8 cellular contexts compared by ENCODE assay signal in genomic region chr6:33314515-33314942, GRCh38. TPM values are rescaled to one million over a fixed set of nuclear protein-coding genes. Genes with fewer than 3 reads are reported as not detected.
DNase-seq lines count a peak whose midpoint lies in the region; ATAC-seq and TF ChIP-seq lines count a peak whose summit lies in the region.

No MANE protein-coding gene starts in this region.

- no peak for TF ChIP-seq CTCF in fibroblast of mammary gland (conservative IDR thresholded peaks at IDR 0.05; ENCODE audit: control insufficient read depth, insufficient read depth, low read depth, low read length)

- intact Hi-C loops in activated T-helper 1 cell treated with anti-CD3 and anti-CD28 coated beads, Interleukin-12 subunit alpha, Interleukin-12 subunit beta, Interleukin-2, Interleukin-4 antibody, amounts not matched to agents 30 ng/mL and 10 ng/mL and 1 ng/mL, durations not matched to agents 14 hours and 24 hours and 36 hours (cut with micrococcal nuclease): loop anchor here (1.0 to 5.0 kb wide), 9 partner anchors 9 to 472 kb away; partner anchors contain the start of genes B3GALT4, CUTA, ITPR3 and KIFC1

- peak; percentile 44 to 50 for ATAC-seq in natural killer cell treated with Interleukin-12 subunit alpha and Interleukin-12 subunit beta and Interleukin-15 and Interleukin-18, amount 100 ng/mL, for 72 hours
- no peak for ATAC-seq in GM19328 (IDR thresholded peaks at IDR 0.05; ENCODE audit: unreplicated experiment)

- H3K4me3 Mint-ChIP-seq in activated T-helper 1 cell treated with anti-CD3 and anti-CD28 coated beads, Interleukin-12 subunit alpha, Interleukin-12 subunit beta, Interleukin-2, Interleukin-4 antibody, amounts not matched to agents 30 ng/mL and 10 ng/mL and 1 ng/mL, durations not matched to agents 14 hours and 24 hours and 36 hours: peak overlapping the region; percentile 97
- peak overlapping the region; percentile 97 for H3K4me3 Mint-ChIP-seq in natural killer cell treated with Interleukin-12 subunit alpha and Interleukin-12 subunit beta and Interleukin-15 and Interleukin-18, amount 100 ng/mL, for 72 hours

- no peaks in the 10 kb centered on the region for H3K9me3 ChIP-seq in HAP-1

- H3K4me1 ChIP-seq in HAP-1: peaks cover 19% of the 10 kb centered on the region

- H3K9me3 Mint-ChIP-seq in activated T-helper 1 cell treated with anti-CD3 and anti-CD28 coated beads, Interleukin-12 subunit alpha, Interleukin-12 subunit beta, Interleukin-2, Interleukin-4 antibody, amounts not matched to agents 30 ng/mL and 10 ng/mL and 1 ng/mL, durations not matched to agents 14 hours and 24 hours and 36 hours: no peaks in the 10 kb centered on the region
- H3K9me3 Mint-ChIP-seq in natural killer cell treated with Interleukin-12 subunit alpha and Interleukin-12 subunit beta and Interleukin-15 and Interleukin-18, amount 100 ng/mL, for 72 hours: no peaks in the 10 kb centered on the region

- DNase-seq in Ammon's horn (ENCODE audit: low spot score) (peak; percentile 62), HAP-1 (ENCODE audit: low spot score in 2 of 2) (peak; percentile 43 to 70), OCI-M1 (lab: John Stamatoyannopoulos, UW) (peak; percentile 82), fibroblast of mammary gland (ENCODE audit: low read depth) (peak; percentile 88), superior temporal gyrus (ENCODE audit: extremely low spot score) (peak; percentile 27)
- DNase-seq in activated T-helper 1 cell treated with anti-CD3 and anti-CD28 coated beads, Interleukin-12 subunit alpha, Interleukin-12 subunit beta, Interleukin-2, Interleukin-4 antibody, amounts not matched to agents 30 ng/mL and 10 ng/mL and 1 ng/mL, durations not matched to agents 14 hours and 24 hours and 36 hours (ENCODE audit: low spot score): peak; percentile 67
- DNase-seq in natural killer cell treated with Interleukin-12 subunit alpha and Interleukin-12 subunit beta and Interleukin-15 and Interleukin-18, amount 100 ng/mL, for 72 hours (ENCODE audit: low spot score): peak; percentile 82

- H3K27me3 Mint-ChIP-seq in activated T-helper 1 cell treated with anti-CD3 and anti-CD28 coated beads, Interleukin-12 subunit alpha, Interleukin-12 subunit beta, Interleukin-2, Interleukin-4 antibody, amounts not matched to agents 30 ng/mL and 10 ng/mL and 1 ng/mL, durations not matched to agents 14 hours and 24 hours and 36 hours (ENCODE audit: insufficient read depth): no peaks in the 10 kb centered on the region
- H3K27me3 Mint-ChIP-seq in natural killer cell treated with Interleukin-12 subunit alpha and Interleukin-12 subunit beta and Interleukin-15 and Interleukin-18, amount 100 ng/mL, for 72 hours: no peaks in the 10 kb centered on the region

- peaks cover 61% of the 10 kb centered on the region for H3K4me1 Mint-ChIP-seq in activated T-helper 1 cell treated with anti-CD3 and anti-CD28 coated beads, Interleukin-12 subunit alpha, Interleukin-12 subunit beta, Interleukin-2, Interleukin-4 antibody, amounts not matched to agents 30 ng/mL and 10 ng/mL and 1 ng/mL, durations not matched to agents 14 hours and 24 hours and 36 hours (ENCODE audit: low read depth)
- H3K4me1 Mint-ChIP-seq in natural killer cell treated with Interleukin-12 subunit alpha and Interleukin-12 subunit beta and Interleukin-15 and Interleukin-18, amount 100 ng/mL, for 72 hours (ENCODE audit: low read depth in 2 of 2): peaks cover 50 to 58% of the 10 kb centered on the region in 2 donors

- peaks cover 46% of the 10 kb centered on the region for H3K36me3 Mint-ChIP-seq in activated T-helper 1 cell treated with anti-CD3 and anti-CD28 coated beads, Interleukin-12 subunit alpha, Interleukin-12 subunit beta, Interleukin-2, Interleukin-4 antibody, amounts not matched to agents 30 ng/mL and 10 ng/mL and 1 ng/mL, durations not matched to agents 14 hours and 24 hours and 36 hours (ENCODE audit: low read depth)
- peaks cover 14% of the 10 kb centered on the region for H3K36me3 Mint-ChIP-seq in natural killer cell treated with Interleukin-12 subunit alpha and Interleukin-12 subunit beta and Interleukin-15 and Interleukin-18, amount 100 ng/mL, for 72 hours

- in situ Hi-C loops in HAP-1 (cut with MboI; ENCODE audit: low sequenced_read_pairs): no loop called here

- H3K4me3 ChIP-seq in HAP-1 (peak overlapping the region; percentile 73), fibroblast of mammary gland (ENCODE audit: control insufficient read depth, low read depth, low read length) (peak overlapping the region; percentile 93)

- peak overlapping the region; percentile 99 for H3K27ac Mint-ChIP-seq in activated T-helper 1 cell treated with anti-CD3 and anti-CD28 coated beads, Interleukin-12 subunit alpha, Interleukin-12 subunit beta, Interleukin-2, Interleukin-4 antibody, amounts not matched to agents 30 ng/mL and 10 ng/mL and 1 ng/mL, durations not matched to agents 14 hours and 24 hours and 36 hours
- H3K27ac Mint-ChIP-seq in natural killer cell treated with Interleukin-12 subunit alpha and Interleukin-12 subunit beta and Interleukin-15 and Interleukin-18, amount 100 ng/mL, for 72 hours: peak overlapping the region; percentile 95 to 97

- peaks cover 14% of the 10 kb centered on the region for H3K36me3 ChIP-seq in HAP-1 (replicated peaks)

- no peaks in the 10 kb centered on the region for H3K27me3 ChIP-seq in HAP-1 (ENCODE audit: low read depth)

RNA-seq across cellular contexts. Expression of gene TAPBP, which starts 0.7 kb away (rescaled TPM):
- 264 and 265 TPM in 2 replicates for total RNA-seq in activated T-helper 1 cell treated with anti-CD3 and anti-CD28 coated beads, Interleukin-12 subunit alpha, Interleukin-12 subunit beta, Interleukin-2, Interleukin-4 antibody, amounts not matched to agents 30 ng/mL and 10 ng/mL and 1 ng/mL, durations not matched to agents 14 hours and 24 hours and 36 hours
- total RNA-seq in natural killer cell treated with Interleukin-12 subunit alpha and Interleukin-12 subunit beta and Interleukin-15 and Interleukin-18, amount 100 ng/mL, for 72 hours: 100 to 1,000 TPM; 243 to 346 TPM

RNA-seq across cellular contexts. Expression of gene ZBTB22, which starts 3.0 kb away (rescaled TPM):
- total RNA-seq in activated T-helper 1 cell treated with anti-CD3 and anti-CD28 coated beads, Interleukin-12 subunit alpha, Interleukin-12 subunit beta, Interleukin-2, Interleukin-4 antibody, amounts not matched to agents 30 ng/mL and 10 ng/mL and 1 ng/mL, durations not matched to agents 14 hours and 24 hours and 36 hours: 12.5 and 14.7 TPM in 2 replicates
- 10 to 100 TPM in 1 of 2 donors, 1 to 10 TPM in 1; 6.9 to 13.2 TPM for total RNA-seq in natural killer cell treated with Interleukin-12 subunit alpha and Interleukin-12 subunit beta and Interleukin-15 and Interleukin-18, amount 100 ng/mL, for 72 hours

RNA-seq across cellular contexts. Expression of gene DAXX, which starts 8.2 kb away (rescaled TPM):
- 66.3 and 69.3 TPM in 2 replicates for total RNA-seq in activated T-helper 1 cell treated with anti-CD3 and anti-CD28 coated beads, Interleukin-12 subunit alpha, Interleukin-12 subunit beta, Interleukin-2, Interleukin-4 antibody, amounts not matched to agents 30 ng/mL and 10 ng/mL and 1 ng/mL, durations not matched to agents 14 hours and 24 hours and 36 hours
- total RNA-seq in natural killer cell treated with Interleukin-12 subunit alpha and Interleukin-12 subunit beta and Interleukin-15 and Interleukin-18, amount 100 ng/mL, for 72 hours: 10 to 100 TPM; 80.5 to 99.5 TPM

RNA-seq across cellular contexts. Expression of gene RGL2, which starts 15.8 kb away (rescaled TPM):
- 27.6 and 28.0 TPM in 2 replicates for total RNA-seq in activated T-helper 1 cell treated with anti-CD3 and anti-CD28 coated beads, Interleukin-12 subunit alpha, Interleukin-12 subunit beta, Interleukin-2, Interleukin-4 antibody, amounts not matched to agents 30 ng/mL and 10 ng/mL and 1 ng/mL, durations not matched to agents 14 hours and 24 hours and 36 hours
- 10 to 100 TPM; 38.1 to 51.4 TPM for total RNA-seq in natural killer cell treated with Interleukin-12 subunit alpha and Interleukin-12 subunit beta and Interleukin-15 and Interleukin-18, amount 100 ng/mL, for 72 hours

RNA-seq across cellular contexts. Expression of gene PFDN6, which starts 25.1 kb away (rescaled TPM):
- 122 and 126 TPM in 2 replicates for total RNA-seq in activated T-helper 1 cell treated with anti-CD3 and anti-CD28 coated beads, Interleukin-12 subunit alpha, Interleukin-12 subunit beta, Interleukin-2, Interleukin-4 antibody, amounts not matched to agents 30 ng/mL and 10 ng/mL and 1 ng/mL, durations not matched to agents 14 hours and 24 hours and 36 hours
- 10 to 100 TPM; 72.0 to 76.8 TPM for total RNA-seq in natural killer cell treated with Interleukin-12 subunit alpha and Interleukin-12 subunit beta and Interleukin-15 and Interleukin-18, amount 100 ng/mL, for 72 hours

Comparison
In these comparisons a context has a peak if more than half of its experiments do, and no peak if none do; other contexts are left out.
1. DNase-seq: peak in every context shown above with its lines; median percentile 88 in fibroblast of mammary gland; 82 in OCI-M1; 82 in natural killer cell treated with Interleukin-12 subunit alpha and Interleukin-12 subunit beta and Interleukin-15 and Interleukin-18, amount 100 ng/mL, for 72 hours; 67 in activated T-helper 1 cell treated with anti-CD3 and anti-CD28 coated beads, Interleukin-12 subunit alpha, Interleukin-12 subunit beta, Interleukin-2, Interleukin-4 antibody, amounts not matched to agents 30 ng/mL and 10 ng/mL and 1 ng/mL, durations not matched to agents 14 hours and 24 hours and 36 hours; 62 in Ammon's horn; 56 in HAP-1; 27 in superior temporal gyrus.